Comparison of ENCODE assay signal across 22 cellular contexts in genomic region chr18:3360211-3360610, GRCh38.
DNase-seq lines count a peak whose midpoint lies in the region; ATAC-seq and TF ChIP-seq lines count a peak whose summit lies in the region.
"Had no signal": no experiment of that assay in that cellular context is flagged by ENCODE, and none has a peak within 500 bp of the region (broad histone marks: within the 10 kb centered on the region; RNA-seq: fewer than 3 reads in every experiment).

No MANE protein-coding gene starts in this region.

- H3K4me3 ChIP-seq in endodermal cell (ENCODE audit: low read length): no peak overlapping the region
- H3K4me3 ChIP-seq: body of pancreas, HAP-1, upper lobe of right lung had no signal

- intact Hi-C loops in activated CD4-positive, alpha-beta memory T cell treated with anti-CD3 and anti-CD28 coated beads for 36 hours (cut with micrococcal nuclease): no loop called here

- no peak overlapping the region for H3K27ac Mint-ChIP-seq in endodermal cell
- no peak overlapping the region for H3K27ac Mint-ChIP-seq in activated CD4-positive, alpha-beta memory T cell treated with anti-CD3 and anti-CD28 coated beads for 36 hours
- H3K27ac Mint-ChIP-seq: activated naive CD8-positive, alpha-beta T cell; naive thymus-derived CD4-positive, alpha-beta T cell; progenitor cell of endocrine pancreas; stimulated activated naive CD8-positive, alpha-beta T cell treated with anti-CD3 and anti-CD28 coated beads, Interleukin-15, Interleukin-2, amounts not matched to agents 100 ng/mL and 50 ng/mL, for 24 hours had no signal

- POLR2A ChIA-PET in activated CD4-positive, alpha-beta memory T cell treated with anti-CD3 and anti-CD28 coated beads for 36 hours (lab: Charles Lee): no interaction called here

- H3K36me3 ChIP-seq in endodermal cell (ENCODE audit: control insufficient read depth, insufficient read depth, low read length): no peaks in the 10 kb centered on the region
- H3K36me3 ChIP-seq: HAP-1, upper lobe of right lung had no signal

- no peak overlapping the region for H3K9ac ChIP-seq in endodermal cell (ENCODE audit: extremely low read depth, low read length, poor library complexity, severe bottlenecking)

- DNase-seq in RPMI7951 (ENCODE audit: low read depth): peak; percentile 26
- DNase-seq in endodermal cell: peak; percentile 85
- DNase-seq in medulla oblongata (ENCODE audit: extremely low spot score): peak; percentile 76
- peak in 39 of 49 donors; percentile 4 to 68 (median 34) for DNase-seq in substantia nigra (lab: John Stamatoyannopoulos, UW)
- no peak for DNase-seq in stimulated activated CD4-positive, alpha-beta T cell treated with anti-CD3 and anti-CD28 coated beads, Interleukin-4, amount 100 ng/mL, for 4 hours
- no peak for DNase-seq in activated CD4-positive, alpha-beta memory T cell treated with anti-CD3 and anti-CD28 coated beads for 36 hours
- DNase-seq: body of pancreas; DND-41; Kasumi-1; kidney glomerular epithelial cell; mesenchymal stem cell; naive thymus-derived CD4-positive, alpha-beta T cell; NCI-H1048; NCI-H2029 treated with DMSO at 0.1 percent for 48 hours; small intestine; upper lobe of right lung had no signal

- no peak for ATAC-seq in GM19035 (IDR thresholded peaks at IDR 0.05; ENCODE audit: unreplicated experiment)
- ATAC-seq in HG03565 (IDR thresholded peaks at IDR 0.05; ENCODE audit: unreplicated experiment): no peak
- ATAC-seq: body of pancreas; naive thymus-derived CD4-positive, alpha-beta T cell; upper lobe of right lung had no signal

- no peak for TF ChIP-seq CTCF in endodermal cell (conservative IDR thresholded peaks at IDR 0.05)

- no peaks in the 10 kb centered on the region for H3K27me3 ChIP-seq in endodermal cell (ENCODE audit: control insufficient read depth, insufficient read depth, low read length, poor library complexity, severe bottlenecking)
- H3K27me3 ChIP-seq: body of pancreas, upper lobe of right lung had no signal

- H3K4me1 ChIP-seq in endodermal cell (ENCODE audit: control insufficient read depth, insufficient read depth, low read length): no peaks in the 10 kb centered on the region
- H3K4me1 ChIP-seq: body of pancreas, HAP-1, upper lobe of right lung had no signal

- no peaks in the 10 kb centered on the region for H3K27me3 Mint-ChIP-seq in endodermal cell (ENCODE audit: insufficient read depth)
- H3K27me3 Mint-ChIP-seq in activated CD4-positive, alpha-beta memory T cell treated with anti-CD3 and anti-CD28 coated beads for 36 hours: peaks cover 4% of the 10 kb centered on the region
- H3K27me3 Mint-ChIP-seq: stimulated activated naive CD8-positive, alpha-beta T cell treated with anti-CD3 and anti-CD28 coated beads, Interleukin-15, Interleukin-2, amounts not matched to agents 100 ng/mL and 50 ng/mL, for 24 hours had no signal

- peak overlapping the region; percentile 34 for H3K27ac ChIP-seq in endodermal cell (ENCODE audit: low read depth, low read length)
- peak overlapping the region; percentile 88 for H3K27ac ChIP-seq in substantia nigra (ENCODE audit: low read depth, low read length, poor library complexity, severe bottlenecking)
- H3K27ac ChIP-seq: body of pancreas, upper lobe of right lung had no signal

- H3K36me3 Mint-ChIP-seq in endodermal cell (ENCODE audit: low read depth): no peaks in the 10 kb centered on the region
- H3K36me3 Mint-ChIP-seq in activated CD4-positive, alpha-beta memory T cell treated with anti-CD3 and anti-CD28 coated beads for 36 hours: no peaks in the 10 kb centered on the region
- H3K36me3 Mint-ChIP-seq: activated naive CD8-positive, alpha-beta T cell; naive thymus-derived CD4-positive, alpha-beta T cell had no signal

- peaks cover 8% of the 10 kb centered on the region for H3K4me1 Mint-ChIP-seq in endodermal cell
- peaks cover 14% of the 10 kb centered on the region for H3K4me1 Mint-ChIP-seq in activated CD4-positive, alpha-beta memory T cell treated with anti-CD3 and anti-CD28 coated beads for 36 hours (ENCODE audit: low read depth)

- no peak overlapping the region for H3K4me3 Mint-ChIP-seq in endodermal cell
- no peak overlapping the region for H3K4me3 Mint-ChIP-seq in activated CD4-positive, alpha-beta memory T cell treated with anti-CD3 and anti-CD28 coated beads for 36 hours
- H3K4me3 Mint-ChIP-seq: activated naive CD8-positive, alpha-beta T cell; naive thymus-derived CD4-positive, alpha-beta T cell; stimulated activated naive CD8-positive, alpha-beta T cell treated with anti-CD3 and anti-CD28 coated beads, Interleukin-15, Interleukin-2, amounts not matched to agents 100 ng/mL and 50 ng/mL, for 24 hours had no signal

- 59 to 70% methylated on average over 14 to 15 of the region's 15 CpGs for WGBS in endodermal cell (ENCODE audit: insufficient coverage in 1 of 2, insufficient read length in 1 of 2), 2 experiments

- no peaks in the 10 kb centered on the region for H3K9me3 Mint-ChIP-seq in endodermal cell
- peaks cover 3% of the 10 kb centered on the region for H3K9me3 Mint-ChIP-seq in activated CD4-positive, alpha-beta memory T cell treated with anti-CD3 and anti-CD28 coated beads for 36 hours
- H3K9me3 Mint-ChIP-seq: naive thymus-derived CD4-positive, alpha-beta T cell; stimulated activated naive CD8-positive, alpha-beta T cell treated with anti-CD3 and anti-CD28 coated beads, Interleukin-15, Interleukin-2, amounts not matched to agents 100 ng/mL and 50 ng/mL, for 24 hours had no signal

- H3K9me3 ChIP-seq in endodermal cell (ENCODE audit: control insufficient read depth, low read length): no peaks in the 10 kb centered on the region
- H3K9me3 ChIP-seq: body of pancreas, HAP-1, upper lobe of right lung had no signal

- CTCF ChIA-PET in activated CD4-positive, alpha-beta memory T cell treated with anti-CD3 and anti-CD28 coated beads for 36 hours (lab: Charles Lee): interaction anchor here (2.4 kb wide), 1 partner anchor 306 kb away, joined by 9 read pairs; no protein-coding TSS in a partner anchor

Comparison
In these comparisons a context has a peak if more than half of its experiments do, and no peak if none do; other contexts are left out.
1. DNase-seq: peak in RPMI7951 (single experiment), endodermal cell (single experiment), medulla oblongata (single experiment) and substantia nigra (39 of 49); none in stimulated activated CD4-positive, alpha-beta T cell treated with anti-CD3 and anti-CD28 coated beads, Interleukin-4, amount 100 ng/mL, for 4 hours (0 of 2) and activated CD4-positive, alpha-beta memory T cell treated with anti-CD3 and anti-CD28 coated beads for 36 hours (single experiment).